In genomic region chr22:44181033-44181911, GRCh38 we compare ENCODE assay signal across 8 cellular contexts. TPM values are rescaled to one million over a fixed set of nuclear protein-coding genes. Genes with fewer than 3 reads are reported as not detected.
DNase-seq lines count a peak whose midpoint lies in the region; ATAC-seq, FAIRE-seq and TF ChIP-seq lines count a peak whose summit lies in the region.

No MANE protein-coding gene starts in this region.

- WGBS in liver = 66% methylated on average over 40 of the region's 40 CpGs
- 35% methylated on average over 22 of the region's 40 CpGs for WGBS in HepG2 (ENCODE audit: low lambda C conversion rate)
- WGBS in gastroesophageal sphincter (ENCODE audit: low coverage in 1 of 2), 2 donors = 77 to 84% methylated on average over 11 to 12 of the region's 40 CpGs

- H3K9me3 ChIP-seq in liver (ENCODE audit: control insufficient read depth in 4 of 4, low read length in 3 of 4) (no peaks in the 10 kb centered on the region), HepG2 (ENCODE audit: low read length) (no peaks in the 10 kb centered on the region), gastroesophageal sphincter (no peaks in the 10 kb centered on the region)

- TF ChIP-seq EP300 in HepG2 (IDR thresholded peaks at IDR 0.05; ENCODE audit: low read depth in 2 of 2, low read length in 2 of 2) (no peak), HepG2 (CRISPR knock-in tag; IDR thresholded peaks at IDR 0.05; ENCODE audit: borderline replicate concordance) (no peak), gastroesophageal sphincter (IDR thresholded peaks at IDR 0.05) (no peak)

- no peaks in the 10 kb centered on the region for H3K9me3 Mint-ChIP-seq in activated CD4-positive, alpha-beta memory T cell treated with anti-CD3 and anti-CD28 coated beads, Interleukin-2, amount 10 ng/mL, durations not matched to agents 7 days and 5 days

- TF ChIP-seq RAD21 in liver (IDR thresholded peaks at IDR 0.05) (no peak), HepG2 (CRISPR knock-in tag; IDR thresholded peaks at IDR 0.05) (no peak)

- no TSS peak for BruUV-seq in HepG2 (replicated peaks; lab: Mats Ljungman, UMichigan)

- H3K4me1 Mint-ChIP-seq in activated CD4-positive, alpha-beta memory T cell treated with anti-CD3 and anti-CD28 coated beads, Interleukin-2, amount 10 ng/mL, durations not matched to agents 7 days and 5 days = peaks cover 22% of the 10 kb centered on the region

- intact Hi-C loops in HepG2 (cut with micrococcal nuclease; ENCODE audit: unreplicated experiment) = no loop called here

- ATAC-seq in HepG2 (no peak), gastroesophageal sphincter (peak; percentile 31), HG03460 (IDR thresholded peaks at IDR 0.05; ENCODE audit: unreplicated experiment) (no peak)

- no peak overlapping the region for H2AFZ ChIP-seq in HepG2 (ENCODE audit: low read length)

- peaks cover 25% of the 10 kb centered on the region for H3K27me3 Mint-ChIP-seq in activated CD4-positive, alpha-beta memory T cell treated with anti-CD3 and anti-CD28 coated beads, Interleukin-2, amount 10 ng/mL, durations not matched to agents 7 days and 5 days

- H3K4me1 ChIP-seq in liver (ENCODE audit: control insufficient read depth in 4 of 4, insufficient read depth in 4 of 4, low read length in 3 of 4) (no peaks in the 10 kb centered on the region), HepG2 (ENCODE audit: insufficient read depth, low read length) (no peaks in the 10 kb centered on the region), gastroesophageal sphincter (no peaks in the 10 kb centered on the region)

- peak overlapping the region; percentile 94 for H3K27ac Mint-ChIP-seq in activated CD4-positive, alpha-beta memory T cell treated with anti-CD3 and anti-CD28 coated beads, Interleukin-2, amount 10 ng/mL, durations not matched to agents 7 days and 5 days

- H3K36me3 Mint-ChIP-seq in activated CD4-positive, alpha-beta memory T cell treated with anti-CD3 and anti-CD28 coated beads, Interleukin-2, amount 10 ng/mL, durations not matched to agents 7 days and 5 days (ENCODE audit: low read depth) = peaks cover 27% of the 10 kb centered on the region

- H3K4me3 ChIP-seq in liver (ENCODE audit: low read depth in 1 of 3, low read length in 3 of 3) (peak overlapping the region in 2 of 3 donors; percentile 14 to 29), HepG2 (replicated peaks in 1 of 3; ENCODE audit: insufficient read depth in 1 of 3, low read depth in 2 of 3, low read length in 3 of 3) (no peak overlapping the region), gastroesophageal sphincter (peak overlapping the region in 1 of 2 donors; percentile 39)

- H3K36me3 ChIP-seq in liver (ENCODE audit: control insufficient read depth in 4 of 4, insufficient read depth in 3 of 4, low read depth in 1 of 4, low read length in 3 of 4) (no peaks in the 10 kb centered on the region), HepG2 (replicated peaks in 1 of 2; ENCODE audit: control insufficient read depth in 1 of 2, insufficient read depth in 2 of 2, low read length in 2 of 2) (no peaks in the 10 kb centered on the region), gastroesophageal sphincter (no peaks in the 10 kb centered on the region)

- TF ChIP-seq POLR2A in HepG2 (IDR thresholded peaks at IDR 0.05; ENCODE audit: insufficient read depth in 1 of 2, low read depth in 2 of 2, low read length in 2 of 2) (no peak), gastroesophageal sphincter (IDR thresholded peaks at IDR 0.05) (no peak)

- no peaks in the 10 kb centered on the region for H4K20me1 ChIP-seq in HepG2 (ENCODE audit: insufficient read depth, low read length)

- H3K4me3 Mint-ChIP-seq in activated CD4-positive, alpha-beta memory T cell treated with anti-CD3 and anti-CD28 coated beads, Interleukin-2, amount 10 ng/mL, durations not matched to agents 7 days and 5 days = peak overlapping the region; percentile 95

- in situ Hi-C loops in HepG2 (cut with HindIII; ENCODE audit: extremely low pct_ligation_motif_present, low pct_unique_long_range_greater_than_20kb) = no loop called here

- H3K9ac ChIP-seq in liver (ENCODE audit: low read depth in 1 of 2, low read length in 2 of 2) (peak overlapping the region in 1 of 2 donors; percentile 13), HepG2 (ENCODE audit: insufficient read depth, low read depth, low read length) (no peak overlapping the region)

- peaks cover 0 to 3% (median 1%) of the 10 kb centered on the region in 4 donors for H3K27me3 ChIP-seq in liver (ENCODE audit: control insufficient read depth in 4 of 4, insufficient read depth in 4 of 4, low read length in 3 of 4)
- H3K27me3 ChIP-seq in HepG2 (ENCODE audit: control insufficient read depth in 1 of 2, insufficient read depth in 2 of 2, low read length in 2 of 2) = peaks cover 2 to 59% of the 10 kb centered on the region in 2 experiments; a peak in 4 of 5 replicates
- H3K27me3 ChIP-seq in gastroesophageal sphincter = peaks cover 37% of the 10 kb centered on the region

- no peak for FAIRE-seq in HepG2 (lab: Jason Lieb, UNC)

- TF ChIP-seq CTCF in liver (IDR thresholded peaks at IDR 0.05; ENCODE audit: low read depth, low read length, missing input control) (no peak), HepG2 (CRISPR knock-in tag; IDR thresholded peaks at IDR 0.05) (no peak), gastroesophageal sphincter (IDR thresholded peaks at IDR 0.05) (no peak)

- H3K79me2 ChIP-seq in HepG2 (ENCODE audit: insufficient read depth, low read length) = no peaks in the 10 kb centered on the region

- peak overlapping the region; percentile 43 to 72 for H3K27ac ChIP-seq in liver (ENCODE audit: low read depth in 1 of 2, low read length in 2 of 2)
- H3K27ac ChIP-seq in HepG2 (ENCODE audit: extremely low read length, insufficient read depth, low read length) = no peak overlapping the region
- H3K27ac ChIP-seq in gastroesophageal sphincter = peak overlapping the region in 3 of 4 donors; percentile 11 to 66 (median 15)

- DNase-seq in HepG2 (ENCODE audit: low spot score) (no peak), kidney tubule cell (ENCODE audit: low spot score) (no peak), ureter (ENCODE audit: low spot score) (no peak)
- peak; percentile 72 for DNase-seq in activated CD4-positive, alpha-beta memory T cell treated with anti-CD3 and anti-CD28 coated beads, Interleukin-2, amount 10 ng/mL, durations not matched to agents 7 days and 5 days
- peak; percentile 40 to 42 for DNase-seq in stimulated activated CD4-positive, alpha-beta T cell treated with anti-CD3 and anti-CD28 coated beads, Interleukin-4, amount 100 ng/mL, for 48 hours (ENCODE audit: low read depth in 2 of 2)

- CTCF ChIA-PET in HepG2 (lab: Yijun Ruan, JAX; ENCODE audit: low intra/inter-chr PET ratio, low total read pairs) = no interaction called here
- CTCF ChIA-PET in activated CD4-positive, alpha-beta memory T cell treated with anti-CD3 and anti-CD28 coated beads, Interleukin-2, amount 10 ng/mL, durations not matched to agents 7 days and 5 days (lab: Charles Lee) = interaction anchor here (0.7 to 2.2 kb wide), 4 partner anchors 10 to 504 kb away, joined by 3 to 7 read pairs (median 4); no protein-coding TSS in a partner anchor

- POLR2A ChIA-PET in HepG2 (lab: Yijun Ruan, JAX) = no interaction called here
- POLR2A ChIA-PET in activated CD4-positive, alpha-beta memory T cell treated with anti-CD3 and anti-CD28 coated beads, Interleukin-2, amount 10 ng/mL, durations not matched to agents 7 days and 5 days (lab: Charles Lee) = interaction anchor here (0.7 to 3.5 kb wide), 19 partner anchors 8 to 994 kb away, joined by 3 to 67 read pairs (median 4); partner anchors contain the start of genes PARVB and SAMM50

- H3K4me2 ChIP-seq in HepG2 (ENCODE audit: low read depth, low read length) = no peak overlapping the region

TF ChIP-seq in liver, 16 proteins besides CTCF, POLR2A, EP300 and RAD21 (continues in another document):
- no peak for TF ChIP-seq FOXA1 (IDR thresholded peaks at IDR 0.05)
- TF ChIP-seq HNF4A (conservative IDR thresholded peaks at IDR 0.05) = no peak
- TF ChIP-seq NR2F2 (IDR thresholded peaks at IDR 0.05) = no peak

TF ChIP-seq in HepG2, 621 proteins besides CTCF, POLR2A, EP300 and RAD21 (continues in another document):
- TF ChIP-seq SYNCRIP (IDR thresholded peaks at IDR 0.05; ENCODE audit: insufficient read depth, low read depth, low read length) (no peak), ZNF333 (CRISPR knock-in tag; IDR thresholded peaks at IDR 0.05; ENCODE audit: borderline replicate concordance) (no peak), ZSCAN31 (CRISPR knock-in tag; IDR thresholded peaks at IDR 0.05; ENCODE audit: low read depth) (no peak), SP4 (CRISPR knock-in tag; IDR thresholded peaks at IDR 0.05) (no peak), RBM22 (optimal IDR thresholded peaks at IDR 0.05; ENCODE audit: low read length) (no peak), ZNF713 (CRISPR knock-in tag; IDR thresholded peaks at IDR 0.05) (no peak), NFIB (CRISPR knock-in tag; IDR thresholded peaks at IDR 0.05; ENCODE audit: borderline replicate concordance) (no peak)

RNA-seq across cellular contexts. Expression of gene PARVG, which starts 0.5 kb away (rescaled TPM):
- total RNA-seq in liver (10 to 100 TPM in 1 of 2 donors, 1 to 10 TPM in 1; 8.9 to 12.1 TPM), HepG2 (2016; rRNA removed; fragmentation: Illumina TruSeq; extraction: Trizol) (not detected in 2 replicates), gastroesophageal sphincter (10 to 100 TPM in 2 of 4 donors, 1 to 10 TPM in 2; 7.0 to 18.2 (median 11.3) TPM), ureter (13.5 TPM)
- polyA plus RNA-seq in liver (1 to 10 TPM; 4.0 to 4.3 TPM), HepG2 (2011; rRNA removed) (not detected in 2 replicates)
- total RNA-seq in HepG2 (2016; cell fraction: cytosol; rRNA removed; fragmentation: Illumina TruSeq; extraction: Trizol; ENCODE audit: low read depth) = not detected in 2 replicates
- not detected in 2 replicates for total RNA-seq in HepG2 (2016; cell fraction: insoluble cytoplasmic fraction; rRNA removed; fragmentation: Illumina TruSeq; extraction: Trizol)
- total RNA-seq in HepG2 (2016; cell fraction: membrane; rRNA removed; fragmentation: Illumina TruSeq; extraction: Trizol) = not detected in 2 replicates
- total RNA-seq in HepG2 (2016; cell fraction: nucleus; rRNA removed; fragmentation: Illumina TruSeq; extraction: Trizol) = not detected in 2 replicates
- polyA plus RNA-seq in HepG2 (2011; cell fraction: cytosol; rRNA removed) = not detected in 2 replicates
- 0.02 TPM in 1 of 2 replicates, not detected in the other for polyA plus RNA-seq in HepG2 (2011; cell fraction: nucleus; rRNA removed)
- polyA plus RNA-seq in HepG2 (2012) = not detected in 2 replicates
- not detected in 2 replicates for polyA plus RNA-seq in HepG2 (2016; cell fraction: cytosol; fragmentation: Illumina TruSeq; extraction: Trizol; ENCODE audit: low read depth)
- polyA plus RNA-seq in HepG2 (2016; cell fraction: insoluble cytoplasmic fraction; fragmentation: Illumina TruSeq; extraction: Trizol; ENCODE audit: low read depth) = not detected in 2 replicates
- polyA plus RNA-seq in HepG2 (2016; cell fraction: membrane; fragmentation: Illumina TruSeq; extraction: Trizol; ENCODE audit: low read depth) = not detected in 2 replicates
- polyA plus RNA-seq in HepG2 (2016; cell fraction: nucleus; fragmentation: Illumina TruSeq; extraction: Trizol; ENCODE audit: insufficient read depth, low read depth) = not detected in 2 replicates
- not detected in 2 replicates for polyA minus RNA-seq in HepG2 (2011; rRNA and poly(A)+ RNA removed; ENCODE audit: low replicate concordance)
- not detected in 2 replicates for polyA minus RNA-seq in HepG2 (2011; cell fraction: cytosol; rRNA and poly(A)+ RNA removed)
- polyA minus RNA-seq in HepG2 (2011; cell fraction: nucleus; rRNA and poly(A)+ RNA removed) = not detected in 2 replicates
- total RNA-seq in activated CD4-positive, alpha-beta memory T cell treated with anti-CD3 and anti-CD28 coated beads, Interleukin-2, amount 10 ng/mL, durations not matched to agents 7 days and 5 days = 100 to 1,000 TPM; 123 to 128 TPM

Comparison
In these comparisons a context has a peak if more than half of its experiments do, and no peak if none do; other contexts are left out.
1. H3K4me3 ChIP-seq: peak in liver (2 of 3); none in HepG2 (0 of 3).
2. RNA of gene PARVG, which starts 0.5 kb away (total RNA-seq): 123 to 128 TPM in activated CD4-positive, alpha-beta memory T cell treated with anti-CD3 and anti-CD28 coated beads, Interleukin-2, amount 10 ng/mL, durations not matched to agents 7 days and 5 days, 7.0 to 18.2 TPM in gastroesophageal sphincter, 13.5 TPM in ureter (single experiment) and 8.9 to 12.1 TPM in liver; not detected in HepG2; every median in the first group is over 4 times any median in the second.
3. DNase-seq: peak in activated CD4-positive, alpha-beta memory T cell treated with anti-CD3 and anti-CD28 coated beads, Interleukin-2, amount 10 ng/mL, durations not matched to agents 7 days and 5 days (single experiment) and stimulated activated CD4-positive, alpha-beta T cell treated with anti-CD3 and anti-CD28 coated beads, Interleukin-4, amount 100 ng/mL, for 48 hours (2 of 2); none in HepG2 (single experiment), kidney tubule cell (single experiment) and ureter (single experiment).